In genomic region chr7:41491313-41491712, GRCh38 we compare ENCODE assay signal across 16 cellular contexts.
"Had no signal": no experiment of that assay in that cellular context is flagged by ENCODE, and none has a peak within 500 bp of the region (broad histone marks: within the 10 kb centered on the region; RNA-seq: fewer than 3 reads in every experiment).

No MANE protein-coding gene starts in this region.

- H3K36me3 ChIP-seq: adrenal gland, gastroesophageal sphincter, heart right ventricle had no signal

- H3K4me1 ChIP-seq: adrenal gland had no signal

- H3K9me3 ChIP-seq: adrenal gland, gastroesophageal sphincter, heart right ventricle had no signal

- H3K27me3 ChIP-seq: adrenal gland, gastroesophageal sphincter, heart right ventricle had no signal

- H3K4me3 ChIP-seq: adrenal gland, gastroesophageal sphincter, heart right ventricle had no signal

- DNase-seq: activated CD4-positive, alpha-beta memory T cell treated with anti-CD3 and anti-CD28 coated beads for 36 hours; activated CD4-positive, alpha-beta T cell treated with anti-CD3 and anti-CD28 coated beads for 36 hours; activated CD8-positive, alpha-beta memory T cell treated with anti-CD3 and anti-CD28 coated beads, Interleukin-2, amount 10 ng/mL, durations not matched to agents 7 days and 5 days; activated naive CD4-positive, alpha-beta T cell treated with anti-CD3 and anti-CD28 coated beads, Interleukin-2, amount 50 U/mL, for 16 hours; activated T-cell treated with anti-CD3 and anti-CD28 coated beads, Interleukin-2, amount 50 U/mL, for 24 hours; adrenal gland; effector CD8-positive, alpha-beta T cell; heart right ventricle; left colon; nucleus accumbens; small intestine; stimulated activated naive CD8-positive, alpha-beta T cell treated with anti-CD3 and anti-CD28 coated beads, Interleukin-15, amount 100 ng/mL, for 72 hours; T-helper 17 cell had no signal

- FAIRE-seq: islet of Langerhans, small intestine had no signal

- ATAC-seq: activated CD4-positive, alpha-beta T cell treated with anti-CD3 and anti-CD28 coated beads for 36 hours; activated CD8-positive, alpha-beta memory T cell treated with anti-CD3 and anti-CD28 coated beads, Interleukin-2, amount 10 ng/mL, durations not matched to agents 7 days and 5 days; gastroesophageal sphincter; left colon; natural killer cell treated with Interleukin-12 subunit alpha and Interleukin-12 subunit beta and Interleukin-15 and Interleukin-18, amount 100 ng/mL, for 72 hours; stimulated activated naive CD8-positive, alpha-beta T cell treated with anti-CD3 and anti-CD28 coated beads, Interleukin-15, amount 100 ng/mL, for 72 hours; T-helper 17 cell had no signal

- H3K27ac ChIP-seq: adrenal gland, gastroesophageal sphincter, heart right ventricle had no signal
